18 cellular contexts compared by ENCODE assay signal in genomic region chr5:37211661-37212060, GRCh38. TPM values are rescaled to one million over a fixed set of nuclear protein-coding genes. Genes with fewer than 3 reads are reported as not detected.
A peak's percentile ranks its signal among the peaks of the same experiment; 100 is the strongest.
DNase-seq lines count a peak whose midpoint lies in the region; FAIRE-seq and TF ChIP-seq lines count a peak whose summit lies in the region.
"Had no signal": no experiment of that assay in that cellular context is flagged by ENCODE, and none has a peak within 500 bp of the region (broad histone marks: within the 10 kb centered on the region; RNA-seq: fewer than 3 reads in every experiment).

No MANE protein-coding gene starts in this region.

- H3K36me3 Mint-ChIP-seq in osteocyte (ENCODE audit: unreplicated experiment): peaks cover 46% of the 10 kb centered on the region

- H3K4me3 ChIP-seq in fibroblast of pulmonary artery (replicated peaks; ENCODE audit: low read depth, low read length): no peak overlapping the region
- H3K4me3 ChIP-seq: BLaER1 treated with 17β-estradiol and CSF1 and Interleukin-3, amounts not matched to agents 10 nM and 100 nM had no signal

- H3K27me3 Mint-ChIP-seq in osteocyte (ENCODE audit: unreplicated experiment): no peaks in the 10 kb centered on the region
- H3K27me3 Mint-ChIP-seq: CD4-positive, alpha-beta T cell had no signal

- TF ChIP-seq CTCF in fibroblast of pulmonary artery (IDR thresholded peaks at IDR 0.05; ENCODE audit: low read length, missing control alignments) (no peak), osteocyte (IDR thresholded peaks at IDR 0.05) (no peak)

- peaks cover 7% of the 10 kb centered on the region for H3K4me1 Mint-ChIP-seq in osteocyte (ENCODE audit: unreplicated experiment)

- no peak overlapping the region for H3K4me3 Mint-ChIP-seq in osteocyte (ENCODE audit: unreplicated experiment)
- H3K4me3 Mint-ChIP-seq: CD4-positive, alpha-beta T cell; HFFc6 had no signal

- no peaks in the 10 kb centered on the region for H3K9me3 Mint-ChIP-seq in osteocyte (ENCODE audit: unreplicated experiment)
- H3K9me3 Mint-ChIP-seq: CD4-positive, alpha-beta T cell; HFFc6 had no signal

- peak; percentile 45 for DNase-seq in A172 (ENCODE audit: low spot score)
- no peak for DNase-seq in HTR-8/SVneo (ENCODE audit: insufficient read length, low spot score)
- DNase-seq in fibroblast of pulmonary artery (ENCODE audit: low read depth): peak; percentile 38
- no peak for DNase-seq in osteocyte (ENCODE audit: extremely low spot score, unreplicated experiment)
- no peak for DNase-seq in NAMALWA (ENCODE audit: low spot score)
- no peak for DNase-seq in stimulated activated CD4-positive, alpha-beta T cell treated with anti-CD3 and anti-CD28 coated beads, Interleukin-2, amount 100 ng/mL, for 24 hours
- DNase-seq in NCI-H2196 treated with DMSO at 0.1 percent for 48 hours (lab: John Stamatoyannopoulos, UW; ENCODE audit: unreplicated experiment): no peak
- DNase-seq: 8988T; ACHN; Calu3; CD4-positive, alpha-beta T cell; DMS 273 treated with DMSO at 0.1 percent for 48 hours; HCEC 1CT; HFFc6; IMR-90 had no signal

- peak; percentile 85 for FAIRE-seq in HTR-8/SVneo (lab: Jason Lieb, UNC)
- FAIRE-seq: G401.6, GM12891 had no signal

- peak overlapping the region; percentile 12 for H3K27ac Mint-ChIP-seq in osteocyte (ENCODE audit: unreplicated experiment)
- H3K27ac Mint-ChIP-seq: CD4-positive, alpha-beta T cell; HFFc6 had no signal

RNA-seq across cellular contexts. Expression of gene CPLANE1, which starts 37.5 kb away (rescaled TPM):
- 22.5 and 24.6 TPM in 2 replicates for total RNA-seq in A172 (2014; rRNA removed; shearing (Covaris generic))
- 31.4 and 33.7 TPM in 2 replicates for total RNA-seq in osteocyte

Comparison
In these comparisons a context has a peak if more than half of its experiments do, and no peak if none do; other contexts are left out.
1. DNase-seq: peak in A172 (single experiment) and fibroblast of pulmonary artery (single experiment); none in HTR-8/SVneo (single experiment), osteocyte (single experiment), NAMALWA (single experiment), stimulated activated CD4-positive, alpha-beta T cell treated with anti-CD3 and anti-CD28 coated beads, Interleukin-2, amount 100 ng/mL, for 24 hours (0 of 2) and NCI-H2196 treated with DMSO at 0.1 percent for 48 hours (single experiment).